Comparison of ENCODE assay signal across 9 cellular contexts in genomic region chr13:79386125-79386822, GRCh38. TPM values are rescaled to one million over a fixed set of nuclear protein-coding genes. Genes with fewer than 3 reads are reported as not detected.
DNase-seq lines count a peak whose midpoint lies in the region; ATAC-seq, FAIRE-seq and TF ChIP-seq lines count a peak whose summit lies in the region.
"Had no signal": no experiment of that assay in that cellular context is flagged by ENCODE, and none has a peak within 500 bp of the region (broad histone marks: within the 10 kb centered on the region; RNA-seq: fewer than 3 reads in every experiment).

No MANE protein-coding gene starts in this region.

- peaks cover 20% of the 10 kb centered on the region for H4K20me1 ChIP-seq in keratinocyte (ENCODE audit: control insufficient read depth, extremely low read depth, insufficient read depth, low read length)

- CTCF ChIA-PET in GM10248 (lab: Yijun Ruan, JAX): interaction anchor here (1.0 to 1.3 kb wide), 2 partner anchors 12 to 19 kb away, joined by 4 read pairs; no protein-coding TSS in a partner anchor

- no peaks in the 10 kb centered on the region for H3K36me3 ChIP-seq in keratinocyte (ENCODE audit: control insufficient read depth in 2 of 2, extremely low read depth in 1 of 2, insufficient read depth in 2 of 2, low read length in 2 of 2)
- H3K36me3 ChIP-seq: tibial nerve had no signal

- POLR2A ChIA-PET in GM10248 (lab: Yijun Ruan, JAX): no interaction called here

- H3K9ac ChIP-seq in keratinocyte (ENCODE audit: control insufficient read depth, extremely low read depth, insufficient read depth, low read length): no peak overlapping the region

- no peak overlapping the region for H3K4me3 ChIP-seq in keratinocyte (ENCODE audit: control insufficient read depth in 2 of 3, extremely low read depth in 1 of 3, insufficient read depth in 2 of 3, low read depth in 1 of 3, low read length in 3 of 3)
- H3K4me3 ChIP-seq: tibial nerve had no signal

- DNase-seq in keratinocyte (ENCODE audit: low read depth, low spot score) (no peak), A172 (ENCODE audit: low spot score) (no peak), GM10248 (ENCODE audit: extremely low spot score) (no peak), posterior cingulate gyrus (no peak)
- DNase-seq: activated CD8-positive, alpha-beta memory T cell treated with anti-CD3 and anti-CD28 coated beads, Interleukin-2, amount 50 U/mL, for 4 hours had no signal

- intact Hi-C loops in posterior cingulate gyrus (cut with DNase I): no loop called here

- ATAC-seq in GM18909 (IDR thresholded peaks at IDR 0.05; ENCODE audit: poor library complexity, unreplicated experiment) (peak; percentile 13), GM21737 (IDR thresholded peaks at IDR 0.05; ENCODE audit: unreplicated experiment) (peak; percentile 5), HG03571 (IDR thresholded peaks at IDR 0.05; ENCODE audit: unreplicated experiment) (peak; percentile 7)

- peaks cover 85% of the 10 kb centered on the region for H3K79me2 ChIP-seq in keratinocyte (ENCODE audit: control insufficient read depth, insufficient read depth, low read length)

- H3K27ac ChIP-seq in keratinocyte (ENCODE audit: control insufficient read depth, insufficient read depth, low read length): peak overlapping the region; percentile 36
- H3K27ac ChIP-seq: tibial nerve had no signal

- no peaks in the 10 kb centered on the region for H3K9me3 ChIP-seq in keratinocyte (ENCODE audit: control insufficient read depth, low read depth, low read length)
- H3K9me3 ChIP-seq: tibial nerve had no signal

- H3K27me3 ChIP-seq in keratinocyte (ENCODE audit: control insufficient read depth, extremely low read depth, insufficient read depth, low read length): no peaks in the 10 kb centered on the region
- H3K27me3 ChIP-seq: tibial nerve had no signal

- FAIRE-seq in keratinocyte (lab: Jason Lieb, UNC): no peak

- peaks cover 3% of the 10 kb centered on the region for H3K9me1 ChIP-seq in keratinocyte (ENCODE audit: control insufficient read depth, extremely low read depth, insufficient read depth, low read length)

- H3K4me2 ChIP-seq in keratinocyte (ENCODE audit: control insufficient read depth, extremely low read depth, insufficient read depth, low read depth, low read length): peak overlapping the region; percentile 48

- peaks cover 32% of the 10 kb centered on the region for H3K4me1 ChIP-seq in keratinocyte (ENCODE audit: control insufficient read depth, extremely low read depth, insufficient read depth, low read length)

- H2AFZ ChIP-seq in keratinocyte (ENCODE audit: control insufficient read depth, low read length): no peak overlapping the region

- dilution Hi-C loops in keratinocyte (cut with MboI; ENCODE audit: extremely low pct_ligation_motif_present, low sequenced_read_pairs): no loop called here

- TF ChIP-seq CTCF in keratinocyte (optimal IDR thresholded peaks at IDR 0.05 in 1 of 3, IDR thresholded peaks at IDR 0.05 in 1 of 3, conservative IDR thresholded peaks at IDR 0.05 in 1 of 3; ENCODE audit: extremely low read depth in 1 of 3, insufficient read depth in 2 of 3, low read length in 3 of 3): no peak
- no peak for TF ChIP-seq CTCF in GM10248 (IDR thresholded peaks at IDR 0.05; ENCODE audit: control extremely low read depth, extremely low read depth, low read depth, missing control alignments)

RNA-seq across cellular contexts. Expression of gene RBM26, which starts 19.8 kb away (rescaled TPM):
- 15.0 to 28.4 TPM (median 19.6 TPM) in 3 replicates for polyA plus RNA-seq in keratinocyte
- 18.0 TPM for polyA plus RNA-seq in keratinocyte (2011; ENCODE audit: low read depth)
- polyA plus RNA-seq in keratinocyte (2011; cell fraction: cytosol; rRNA removed): 8.5 and 14.0 TPM in 2 replicates
- polyA plus RNA-seq in keratinocyte (2011; cell fraction: nucleus; rRNA removed): 46.8 and 66.8 TPM in 2 replicates
- 14.4 and 20.0 TPM in 2 replicates for polyA plus RNA-seq in keratinocyte (2012; ENCODE audit: low replicate concordance)
- 9.1 to 23.9 TPM (median 11.4 TPM) in 3 replicates for polyA minus RNA-seq in keratinocyte
- polyA minus RNA-seq in keratinocyte (2011; cell fraction: cytosol; rRNA and poly(A)+ RNA removed): 8.4 TPM
- 23.6 and 42.4 TPM in 2 replicates for polyA minus RNA-seq in keratinocyte (2011; cell fraction: nucleus; rRNA and poly(A)+ RNA removed)
- total RNA-seq in A172 (2014; rRNA removed; shearing (Covaris generic)): 26.9 and 27.6 TPM in 2 replicates
